In the genomic region with DNA sequence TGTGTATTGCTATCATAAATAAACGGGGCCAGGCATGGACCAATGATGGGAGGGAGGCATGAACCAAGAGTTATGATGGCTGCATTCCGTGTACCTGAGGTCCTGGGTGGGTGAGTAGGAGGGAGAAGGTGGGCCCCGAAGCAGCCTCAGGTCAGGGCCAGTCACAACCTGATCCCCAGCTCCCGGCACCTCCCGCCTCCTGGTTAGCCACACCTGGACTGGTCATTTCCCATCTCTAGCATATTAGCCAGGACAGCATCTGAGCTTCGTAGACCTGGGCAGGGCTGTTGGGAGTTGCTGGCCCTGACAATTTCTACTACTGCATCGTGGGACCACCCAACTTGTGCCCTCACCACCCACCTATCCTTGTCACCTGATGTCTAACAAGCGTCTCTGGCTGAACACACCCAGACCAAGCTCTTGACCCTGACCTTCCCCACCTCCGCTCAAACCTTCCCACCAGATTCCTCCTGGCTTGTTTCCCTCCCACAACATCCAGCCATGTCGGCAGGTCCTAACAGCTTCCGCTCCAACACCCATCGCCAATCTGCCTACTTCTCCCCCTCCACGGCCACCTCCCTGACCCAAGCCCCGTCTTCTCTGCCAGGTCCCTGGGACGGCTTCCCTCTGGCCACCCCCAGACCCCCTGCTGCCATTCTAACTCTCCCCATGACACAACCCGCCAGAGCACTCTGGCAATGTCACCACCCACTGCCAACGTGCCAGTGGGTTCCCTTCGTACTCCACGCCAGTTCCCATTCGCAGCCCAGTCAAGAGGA, we compare ENCODE assay signal across 23 cellular contexts.
"Had no signal": no experiment of that assay in that cellular context is flagged by ENCODE, and none has a peak within 500 bp of the region (broad histone marks: within the 10 kb centered on the region; RNA-seq: fewer than 3 reads in every experiment).

No MANE protein-coding gene starts in this region.

- H3K27ac ChIP-seq: epithelial cell of prostate, esophagus muscularis mucosa, gastroesophageal sphincter, left ventricle myocardium inferior, ovary, stomach, thoracic aorta, transverse colon had no signal

- H3K4me3 ChIP-seq: esophagus muscularis mucosa, gastroesophageal sphincter, left ventricle myocardium inferior, lung, ovary, stomach, thoracic aorta, transverse colon had no signal

- ATAC-seq: gastroesophageal sphincter, left cardiac atrium, right cardiac atrium had no signal

- H3K4me1 Mint-ChIP-seq: central memory CD8-positive, alpha-beta T cell; nephron had no signal

- H3K36me3 ChIP-seq: esophagus muscularis mucosa, gastroesophageal sphincter, left ventricle myocardium inferior, ovary, stomach, thoracic aorta, transverse colon had no signal

- H3K27me3 ChIP-seq: ovary had no signal

- H3K36me3 Mint-ChIP-seq: naive B cell had no signal

- H3K27ac Mint-ChIP-seq: naive B cell, nephron, progenitor cell of endocrine pancreas had no signal

- H3K9me3 ChIP-seq: esophagus muscularis mucosa, gastroesophageal sphincter, left ventricle myocardium inferior, ovary, stomach, thoracic aorta, transverse colon had no signal

- DNase-seq: effector memory CD4-positive, alpha-beta T cell; foreskin fibroblast; glutamatergic neuron; left cardiac atrium; left ventricle myocardium inferior; mesendoderm; naive B cell; ovary; right cardiac atrium; stimulated activated CD4-positive, alpha-beta T cell treated with anti-CD3 and anti-CD28 coated beads, Interleukin-2, amount 100 ng/mL, for 24 hours; stimulated activated CD4-positive, alpha-beta T cell treated with anti-CD3 and anti-CD28 coated beads, Interleukin-4, amount 100 ng/mL, for 4 hours; stimulated activated naive CD4-positive, alpha-beta T cell; stomach; substantia nigra; transverse colon had no signal

- H3K4me3 Mint-ChIP-seq: central memory CD8-positive, alpha-beta T cell; nephron had no signal

- H3K4me1 ChIP-seq: gastroesophageal sphincter, left ventricle myocardium inferior, transverse colon had no signal

- H3K9me3 Mint-ChIP-seq: central memory CD8-positive, alpha-beta T cell; nephron had no signal
